In the genomic region with DNA sequence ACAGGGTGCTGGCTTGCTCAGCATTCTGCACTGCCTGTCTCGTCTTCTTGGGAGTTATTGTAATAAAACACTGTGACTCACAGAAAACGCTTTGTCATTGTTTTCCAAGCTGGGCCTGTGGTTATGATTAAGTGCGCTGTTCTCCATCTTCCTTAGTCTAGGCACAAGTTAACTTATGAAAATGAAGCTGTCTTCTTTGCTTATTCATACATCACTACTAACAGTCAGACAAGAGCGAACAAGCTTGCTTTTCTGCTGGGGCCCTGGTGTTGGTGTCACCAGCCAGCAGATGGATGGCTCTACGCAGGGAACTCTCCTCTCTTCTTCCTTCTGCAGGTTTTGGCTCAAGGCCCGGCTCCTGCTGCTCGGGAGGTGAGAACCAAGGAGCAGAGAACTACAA, we compare ENCODE assay signal across 10 cellular contexts.
DNase-seq lines count a peak whose midpoint lies in the region; ATAC-seq and TF ChIP-seq lines count a peak whose summit lies in the region.
"Had no signal": no experiment of that assay in that cellular context is flagged by ENCODE, and none has a peak within 500 bp of the region (broad histone marks: within the 10 kb centered on the region; RNA-seq: fewer than 3 reads in every experiment).

No MANE protein-coding gene starts in this region.

- H3K36me3 Mint-ChIP-seq in HFFc6 (ENCODE audit: low read depth), result peaks cover under 1% of the 10 kb centered on the region; the same call in 1 of the 2 replicates
- no peaks in the 10 kb centered on the region for H3K36me3 Mint-ChIP-seq in activated T-helper 2 cell treated with anti-CD3 and anti-CD28 coated beads, Interferon-gamma antibody, Interleukin-2, Interleukin-4, amounts not matched to agents 10 μg/mL and 5 μg/mL and 100 μg/mL, durations not matched to agents 14 hours and 24 hours and 36 hours (ENCODE audit: low read depth)

- no peak overlapping the region for H2BK15ac ChIP-seq in mesenchymal stem cell (ENCODE audit: low read depth, poor library complexity, severe bottlenecking)

- no peak overlapping the region for H3K4ac ChIP-seq in mesenchymal stem cell (ENCODE audit: low read depth in 1 of 2, low read length in 2 of 2)

- in situ Hi-C loops in astrocyte of the spinal cord (cut with HindIII; ENCODE audit: low sequenced_read_pairs), result no loop called here

- peak overlapping the region; percentile 2 for H3K9ac ChIP-seq in mesenchymal stem cell (ENCODE audit: low read length)

- WGBS in mesenchymal stem cell, result 52% methylated on average over 7 of the region's 7 CpGs

- H3K4me2 ChIP-seq in mesenchymal stem cell (ENCODE audit: low read length, poor library complexity, severe bottlenecking), result no peak overlapping the region

- peaks cover 14% of the 10 kb centered on the region for H3K4me1 Mint-ChIP-seq in HFFc6 (ENCODE audit: low read depth)
- no peaks in the 10 kb centered on the region for H3K4me1 Mint-ChIP-seq in activated T-helper 2 cell treated with anti-CD3 and anti-CD28 coated beads, Interferon-gamma antibody, Interleukin-2, Interleukin-4, amounts not matched to agents 10 μg/mL and 5 μg/mL and 100 μg/mL, durations not matched to agents 14 hours and 24 hours and 36 hours (ENCODE audit: low read depth)

- no peaks in the 10 kb centered on the region for H3K79me1 ChIP-seq in mesenchymal stem cell (replicated peaks; ENCODE audit: low read length, poor library complexity, severe bottlenecking)

- peak overlapping the region; percentile 75 for H3K27ac ChIP-seq in mesenchymal stem cell (ENCODE audit: low read length, poor library complexity, severe bottlenecking)

- TF ChIP-seq CTCF in AG10803 (conservative IDR thresholded peaks at IDR 0.05; ENCODE audit: low read length) (no peak), HFFc6 (IDR thresholded peaks at IDR 0.05) (no peak), astrocyte of the spinal cord (IDR thresholded peaks at IDR 0.05; ENCODE audit: low read depth, low read length) (no peak)

- no peak overlapping the region for H2AFZ ChIP-seq in mesenchymal stem cell (ENCODE audit: low read depth, low read length)

- peaks cover 12% of the 10 kb centered on the region for H3K4me1 ChIP-seq in mesenchymal stem cell (ENCODE audit: control insufficient read depth, insufficient read depth, low read depth, low read length)

- H4K8ac ChIP-seq in mesenchymal stem cell (ENCODE audit: low read length), result no peak overlapping the region

- no peak for ATAC-seq in HG02798 (IDR thresholded peaks at IDR 0.05; ENCODE audit: poor library complexity, unreplicated experiment)

- H4K91ac ChIP-seq in mesenchymal stem cell (ENCODE audit: low read length), result no peak overlapping the region

- H3K27me3 Mint-ChIP-seq in HFFc6 (ENCODE audit: insufficient read depth), result peaks cover 2% of the 10 kb centered on the region; the same call in 1 of the 2 replicates
- no peaks in the 10 kb centered on the region for H3K27me3 Mint-ChIP-seq in activated T-helper 2 cell treated with anti-CD3 and anti-CD28 coated beads, Interferon-gamma antibody, Interleukin-2, Interleukin-4, amounts not matched to agents 10 μg/mL and 5 μg/mL and 100 μg/mL, durations not matched to agents 14 hours and 24 hours and 36 hours (ENCODE audit: low read depth)

- intact Hi-C loops in activated T-helper 2 cell treated with anti-CD3 and anti-CD28 coated beads, Interferon-gamma antibody, Interleukin-2, Interleukin-4, amounts not matched to agents 10 μg/mL and 5 μg/mL and 100 μg/mL, durations not matched to agents 14 hours and 24 hours and 36 hours (cut with micrococcal nuclease), result no loop called here

- peaks cover 0 to 4% of the 10 kb centered on the region in 2 experiments for H3K27me3 ChIP-seq in mesenchymal stem cell (ENCODE audit: control insufficient read depth in 1 of 2, insufficient read depth in 1 of 2, low read length in 2 of 2)

- no peak overlapping the region for H2BK120ac ChIP-seq in mesenchymal stem cell (ENCODE audit: low read depth, low read length)

- H3K27ac Mint-ChIP-seq in HFFc6, result peak overlapping the region; percentile 62
- H3K27ac Mint-ChIP-seq in activated T-helper 2 cell treated with anti-CD3 and anti-CD28 coated beads, Interferon-gamma antibody, Interleukin-2, Interleukin-4, amounts not matched to agents 10 μg/mL and 5 μg/mL and 100 μg/mL, durations not matched to agents 14 hours and 24 hours and 36 hours, result no peak overlapping the region

- H3K9me3 ChIP-seq in mesenchymal stem cell (ENCODE audit: control insufficient read depth, low read length), result no peaks in the 10 kb centered on the region

- H3K4me3 ChIP-seq in AG10803 (ENCODE audit: low read length), result no peak overlapping the region
- no peak overlapping the region for H3K4me3 ChIP-seq in astrocyte of the spinal cord (ENCODE audit: low read depth, low read length)
- H3K4me3 ChIP-seq in mesenchymal stem cell (ENCODE audit: insufficient read depth in 1 of 2, low read depth in 1 of 2, low read length in 2 of 2), result no peak overlapping the region

- no peak overlapping the region for H3K14ac ChIP-seq in mesenchymal stem cell (ENCODE audit: low read length in 2 of 2)

- no peak overlapping the region for H2BK12ac ChIP-seq in mesenchymal stem cell (ENCODE audit: low read length in 2 of 2)

- H3K23ac ChIP-seq in mesenchymal stem cell (ENCODE audit: low read length in 2 of 2), result no peak overlapping the region

- no peak overlapping the region for H2BK5ac ChIP-seq in mesenchymal stem cell (ENCODE audit: low read depth, low read length, poor library complexity, severe bottlenecking)

- peak; percentile 77 for DNase-seq in AG10803 (ENCODE audit: low read depth)
- peak; percentile 73 for DNase-seq in HFFc6
- DNase-seq in astrocyte of the spinal cord (ENCODE audit: low read depth, low spot score), result peak; percentile 67
- DNase-seq in mesenchymal stem cell, result peak; percentile 45
- no peak for DNase-seq in AML-193 (lab: John Stamatoyannopoulos, UW)
- DNase-seq in activated T-helper 2 cell treated with anti-CD3 and anti-CD28 coated beads, Interferon-gamma antibody, Interleukin-2, Interleukin-4, amounts not matched to agents 10 μg/mL and 5 μg/mL and 100 μg/mL, durations not matched to agents 14 hours and 24 hours and 36 hours (ENCODE audit: low spot score), result no peak
- no peak for DNase-seq in NCI-H1417 treated with DMSO at 0.1 percent for 48 hours (lab: John Stamatoyannopoulos, UW)
- DNase-seq: activated CD8-positive, alpha-beta memory T cell treated with anti-CD3 and anti-CD28 coated beads, Interleukin-2, amount 50 U/mL, for 4 hours; stimulated activated CD4-positive, alpha-beta T cell treated with anti-CD3 and anti-CD28 coated beads, Interleukin-2, amount 100 ng/mL, for 24 hours had no signal

- peak overlapping the region; percentile 8; the same call in 1 of the 2 replicates for H3K4me3 Mint-ChIP-seq in HFFc6
- no peak overlapping the region for H3K4me3 Mint-ChIP-seq in activated T-helper 2 cell treated with anti-CD3 and anti-CD28 coated beads, Interferon-gamma antibody, Interleukin-2, Interleukin-4, amounts not matched to agents 10 μg/mL and 5 μg/mL and 100 μg/mL, durations not matched to agents 14 hours and 24 hours and 36 hours (ENCODE audit: low read depth)

- H3K18ac ChIP-seq in mesenchymal stem cell (ENCODE audit: low read depth in 1 of 2, low read length in 2 of 2), result no peak overlapping the region

- no peak overlapping the region for H2AK5ac ChIP-seq in mesenchymal stem cell (ENCODE audit: low read length, severe bottlenecking)

- H3K36me3 ChIP-seq in mesenchymal stem cell (ENCODE audit: control insufficient read depth in 1 of 2, insufficient read depth in 2 of 2, low read depth in 1 of 2, low read length in 2 of 2), result no peaks in the 10 kb centered on the region

- H3K9me3 Mint-ChIP-seq in HFFc6, result peaks cover 35% of the 10 kb centered on the region
- H3K9me3 Mint-ChIP-seq in activated T-helper 2 cell treated with anti-CD3 and anti-CD28 coated beads, Interferon-gamma antibody, Interleukin-2, Interleukin-4, amounts not matched to agents 10 μg/mL and 5 μg/mL and 100 μg/mL, durations not matched to agents 14 hours and 24 hours and 36 hours, result peaks cover 17% of the 10 kb centered on the region

Comparison
In these comparisons a context has a peak if more than half of its experiments do, and no peak if none do; other contexts are left out.
1. DNase-seq: peak in AG10803 (single experiment), HFFc6 (single experiment), astrocyte of the spinal cord (single experiment) and mesenchymal stem cell (single experiment); none in AML-193 (0 of 2), activated T-helper 2 cell treated with anti-CD3 and anti-CD28 coated beads, Interferon-gamma antibody, Interleukin-2, Interleukin-4, amounts not matched to agents 10 μg/mL and 5 μg/mL and 100 μg/mL, durations not matched to agents 14 hours and 24 hours and 36 hours (single experiment) and NCI-H1417 treated with DMSO at 0.1 percent for 48 hours (single experiment).